8 cellular contexts compared by ENCODE assay signal in the genomic region with DNA sequence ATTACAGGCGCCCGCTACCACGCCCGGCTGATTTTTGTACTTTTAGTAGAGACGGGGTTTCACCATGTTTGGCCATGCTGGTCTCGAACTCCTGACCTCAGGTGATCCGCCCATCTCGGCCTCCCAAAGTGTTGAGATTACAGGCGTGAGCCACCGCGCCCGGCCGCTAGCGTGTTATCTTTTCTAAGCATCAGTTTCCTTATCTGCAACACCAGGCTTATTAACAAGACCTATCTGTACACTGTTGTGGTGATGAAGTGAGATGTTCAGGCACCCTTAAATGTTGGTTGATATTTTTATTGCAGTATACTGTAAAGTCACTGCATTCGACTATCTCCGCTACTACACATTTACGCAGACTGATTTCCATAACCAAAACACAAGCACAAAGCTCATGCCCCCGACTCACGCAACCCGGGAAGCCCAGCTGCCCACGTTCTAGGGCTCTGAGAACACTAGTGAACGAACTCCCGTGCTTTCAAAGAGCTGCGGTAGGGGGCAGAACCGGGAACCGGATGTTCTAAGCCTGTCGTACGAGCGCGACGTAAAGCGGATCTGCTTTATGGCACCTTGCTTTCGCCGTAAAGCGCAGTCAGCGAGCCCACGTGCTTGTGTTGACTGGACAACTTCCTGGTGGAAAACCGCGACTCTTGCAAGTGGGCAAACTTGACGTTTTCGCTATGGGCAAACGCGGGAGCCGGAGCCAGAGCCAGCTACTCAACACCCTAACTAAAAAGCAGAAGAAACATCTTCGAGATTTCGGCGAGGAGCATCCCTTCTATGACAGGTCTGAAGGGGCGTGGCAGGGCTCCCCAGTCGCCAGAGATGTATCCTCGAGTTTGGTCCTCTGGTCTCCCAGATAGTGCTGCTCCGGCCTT. TPM values are rescaled to one million over a fixed set of nuclear protein-coding genes. Genes with fewer than 3 reads are reported as not detected.
DNase-seq lines count a peak whose midpoint lies in the region; ATAC-seq and TF ChIP-seq lines count a peak whose summit lies in the region.

A gene with protein sequence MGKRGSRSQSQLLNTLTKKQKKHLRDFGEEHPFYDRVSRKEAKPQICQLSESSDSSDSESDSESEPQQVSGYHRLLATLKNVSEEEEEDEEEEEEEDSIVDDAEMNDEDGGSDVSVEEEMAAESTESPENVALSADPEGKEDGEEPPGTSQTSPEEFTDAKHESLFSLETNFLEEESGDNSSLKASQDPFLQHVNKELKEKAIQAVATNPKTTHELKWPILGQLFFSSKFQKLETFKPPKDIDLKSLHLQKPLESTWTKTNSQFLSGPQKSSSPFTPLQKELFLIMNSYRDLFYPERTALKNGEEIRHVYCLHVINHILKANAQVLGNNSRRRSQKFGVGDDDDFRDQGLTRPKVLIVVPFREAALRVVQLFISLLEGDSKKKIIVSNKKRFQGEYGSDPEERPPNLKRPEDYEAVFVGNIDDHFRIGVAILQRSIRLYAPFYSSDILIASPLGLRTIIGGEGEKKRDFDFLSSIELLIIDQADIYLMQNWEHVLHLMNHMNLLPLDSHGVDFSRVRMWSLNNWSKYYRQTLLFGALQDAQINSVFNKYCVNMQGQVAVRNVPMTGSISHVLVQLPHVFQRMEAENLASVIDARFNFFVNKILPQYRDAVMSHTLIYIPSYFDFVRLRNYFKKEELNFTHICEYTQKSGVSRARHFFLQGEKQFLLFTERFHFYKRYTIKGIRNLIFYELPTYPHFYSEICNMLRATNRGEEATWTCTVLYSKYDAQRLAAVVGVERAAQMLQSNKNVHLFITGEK (plus strand): TSS at position 589 of the 878 bp plus-strand sequence. CDS start 92 bp downstream, at position 681.

- 17 to 19% methylated on average over 51 of the region's 51 CpGs for WGBS in esophagus, 2 donors

- H3K79me2 ChIP-seq in PC-3 (ENCODE audit: low read length) = peaks cover 43% of the 10 kb centered on the region

- peaks cover 12% of the 10 kb centered on the region for H3F3A ChIP-seq in PC-3 (ENCODE audit: low read length, unreplicated experiment)

- H3K9me3 ChIP-seq in PC-3 (ENCODE audit: low read length) (no peaks in the 10 kb centered on the region), esophagus (ENCODE audit: control insufficient read depth in 2 of 2, insufficient read depth in 1 of 2, low read depth in 1 of 2, low read length in 1 of 2) (no peaks in the 10 kb centered on the region), mucosa of stomach (ENCODE audit: control insufficient read depth, low read length) (no peaks in the 10 kb centered on the region)

- H3K9ac ChIP-seq in PC-3 (ENCODE audit: low read length) = peak within 1 kb of the TSS; percentile 89
- H3K9ac ChIP-seq in mucosa of stomach (ENCODE audit: low read length) = peak within 1 kb of the TSS; percentile 67

- peak within 1 kb of the TSS; percentile 94 for H3K4me3 ChIP-seq in Jurkat, Clone E6-1 (ENCODE audit: low read length)
- H3K4me3 ChIP-seq in PC-3 (ENCODE audit: low read length) = peak within 1 kb of the TSS; percentile 83
- H3K4me3 ChIP-seq in esophagus (ENCODE audit: low read depth in 1 of 2, low read length in 2 of 2) = peak within 1 kb of the TSS; percentile 81 to 89
- H3K4me3 ChIP-seq in mucosa of stomach (ENCODE audit: low read length) = peak within 1 kb of the TSS; percentile 26

- H3K4me2 ChIP-seq in PC-3 (ENCODE audit: low read length) = peak within 1 kb of the TSS; percentile 81

- TF ChIP-seq CTCF in PC-3 (conservative IDR thresholded peaks at IDR 0.05; ENCODE audit: low read depth, low read length) = peak; percentile 81

- POLR2A ChIA-PET in PC-3 (lab: Charles Lee; ENCODE audit: unreplicated experiment) = interaction anchor here (0.5 to 0.6 kb wide), 2 partner anchors 19 to 69 kb away, joined by 3 to 4 read pairs; no protein-coding TSS in a partner anchor

- H3K4me1 ChIP-seq in PC-3 (ENCODE audit: insufficient read depth, low read length) (peaks cover 80% of the 10 kb centered on the region), esophagus (ENCODE audit: control insufficient read depth in 2 of 2, insufficient read depth in 2 of 2, low read length in 1 of 2) (no peaks in the 10 kb centered on the region), mucosa of stomach (ENCODE audit: control insufficient read depth, insufficient read depth, low read length) (peaks cover 9% of the 10 kb centered on the region)

- H2AFZ ChIP-seq in PC-3 (ENCODE audit: low read length) = peak within 1 kb of the TSS; percentile 75

- H3K27me3 ChIP-seq in PC-3 (ENCODE audit: low read length) (no peaks in the 10 kb centered on the region), esophagus (ENCODE audit: control insufficient read depth in 1 of 2, insufficient read depth in 2 of 2, low read length in 2 of 2) (no peaks in the 10 kb centered on the region), mucosa of stomach (ENCODE audit: control insufficient read depth, insufficient read depth, low read length) (no peaks in the 10 kb centered on the region)

- peak within 1 kb of the TSS; percentile 95 for H3K27ac ChIP-seq in PC-3 (ENCODE audit: low read length)
- peak within 1 kb of the TSS; percentile 70 to 82 for H3K27ac ChIP-seq in esophagus (ENCODE audit: low read depth in 2 of 2, low read length in 1 of 2)

- CTCF ChIA-PET in PC-3 (lab: Charles Lee) = interaction anchor here (0.6 to 0.7 kb wide), 2 partner anchors 152 to 172 kb away, joined by 4 read pairs; no protein-coding TSS in a partner anchor

- no peaks in the 10 kb centered on the region for H4K20me1 ChIP-seq in PC-3 (ENCODE audit: low read length)

- BruUV-seq in PC-3 (replicated peaks; lab: Mats Ljungman, UMichigan) = TSS peak; percentile 73

- intact Hi-C loops in PC-3 (cut with micrococcal nuclease) = loop anchor here (2.0 to 10.0 kb wide), 2 partner anchors 43 to 407 kb away; a partner anchor contains a TSS

- peak; percentile 95 for DNase-seq in DMS53 treated with DMSO at 0.1 percent for 48 hours (lab: John Stamatoyannopoulos, UW; ENCODE audit: unreplicated experiment)
- DNase-seq in Jurkat, Clone E6-1 (ENCODE audit: low read depth, low spot score) = peak; percentile 97
- DNase-seq in PC-3 = peak; percentile 99
- peak; percentile 89 for DNase-seq in activated T-cell treated with anti-CD3 and anti-CD28 coated beads for 48 hours (ENCODE audit: low read depth)
- peak; percentile 84 for DNase-seq in stimulated activated CD8-positive, alpha-beta memory T cell treated with anti-CD3 and anti-CD28 coated beads, Interleukin-7, amount 100 ng/mL, for 1 hour (ENCODE audit: low read depth in 2 of 2)

- H3K36me3 ChIP-seq in PC-3 (ENCODE audit: low read depth, low read length) (peaks cover 18% of the 10 kb centered on the region), esophagus (ENCODE audit: control insufficient read depth in 2 of 2, insufficient read depth in 2 of 2, low read length in 1 of 2) (peaks cover 0 to 2% of the 10 kb centered on the region in 2 donors), mucosa of stomach (ENCODE audit: control insufficient read depth, insufficient read depth, low read length) (no peaks in the 10 kb centered on the region)

- ATAC-seq in GM21619 (IDR thresholded peaks at IDR 0.05; ENCODE audit: unreplicated experiment) (peak; percentile 88), PC-3 (peak; percentile 28)

- H3K9me2 ChIP-seq in PC-3 (replicated peaks; ENCODE audit: low read length) = no peaks in the 10 kb centered on the region

RNA-seq across cellular contexts. Expression of the gene that starts here (rescaled TPM):
- 5.8 TPM for polyA plus RNA-seq in Jurkat, Clone E6-1 (2012; ENCODE audit: insufficient read depth, insufficient read length)
- 14.3 and 15.3 TPM in 2 replicates for total RNA-seq in PC-3 (2014; rRNA removed)
- polyA plus RNA-seq in esophagus = 1 to 10 TPM; 1.3 to 2.4 TPM

Comparison
In these comparisons a context has a peak if more than half of its experiments do, and no peak if none do; other contexts are left out.
1. Peak in every context shown above with its lines: DNase-seq, ATAC-seq, H3K4me3 ChIP-seq and H3K27ac ChIP-seq.
2. H3K4me3 ChIP-seq: peak in every context shown above with its lines; median percentile 94 in Jurkat, Clone E6-1; 85 in esophagus; 83 in PC-3; 26 in mucosa of stomach.